Comparison of ENCODE assay signal across 17 cellular contexts in genomic region chr10:78910886-78911285, GRCh38.
DNase-seq lines count a peak whose midpoint lies in the region; ATAC-seq, FAIRE-seq and TF ChIP-seq lines count a peak whose summit lies in the region.
"Had no signal": no experiment of that assay in that cellular context is flagged by ENCODE, and none has a peak within 500 bp of the region (broad histone marks: within the 10 kb centered on the region; RNA-seq: fewer than 3 reads in every experiment).

No MANE protein-coding gene starts in this region.

- no peak overlapping the region for H3K9ac ChIP-seq in H1 (replicated peaks in 1 of 4; ENCODE audit: extremely low read depth in 1 of 4, low read depth in 3 of 4, low read length in 3 of 4)

- no peak overlapping the region for H3K4me2 ChIP-seq in H1 (ENCODE audit: insufficient read depth in 1 of 2, low read depth in 2 of 2, low read length in 2 of 2)
- H3K4me2 ChIP-seq: A549 had no signal

- peak overlapping the region; percentile 33; the same call in 1 of the 2 replicates for H2BK12ac ChIP-seq in H1 (ENCODE audit: low read depth, low read length)

- H4K8ac ChIP-seq in H1 (ENCODE audit: extremely low read depth, insufficient read depth, low read length), result no peak overlapping the region; the same call in 1 of the 2 replicates

- no peak overlapping the region for H2BK5ac ChIP-seq in H1 (ENCODE audit: low read depth, low read length)

- H3K27me3 ChIP-seq in Peyer's patch, result no peaks in the 10 kb centered on the region
- peaks cover 0 to 5% (median 0%) of the 10 kb centered on the region in 4 experiments; a peak in 3 of 7 replicates for H3K27me3 ChIP-seq in H1 (replicated peaks in 1 of 4; ENCODE audit: control insufficient read depth in 3 of 4, extremely low read depth in 1 of 4, insufficient read depth in 3 of 4, low read length in 3 of 4)
- no peaks in the 10 kb centered on the region for H3K27me3 ChIP-seq in ovary
- H3K27me3 ChIP-seq: BE2C had no signal

- POLR2A ChIA-PET in H1 (lab: Charles Lee; ENCODE audit: partially characterized antibody), result no interaction called here
- POLR2A ChIA-PET in T-cell (lab: Charles Lee), result no interaction called here

- no peak overlapping the region for H3K4ac ChIP-seq in H1 (replicated peaks; ENCODE audit: insufficient read length, low read depth, low read length)

- no peaks in the 10 kb centered on the region for H3K79me1 ChIP-seq in H1 (ENCODE audit: low read depth, low read length)

- H3K4me3 Mint-ChIP-seq in stimulated activated effector memory CD8-positive, alpha-beta T cell treated with anti-CD3 and anti-CD28 coated beads, Interleukin-12 subunit alpha, Interleukin-12 subunit beta, amount 100 ng/mL, for 72 hours, result no peak overlapping the region
- H3K4me3 Mint-ChIP-seq in T-cell, result no peak overlapping the region
- H3K4me3 Mint-ChIP-seq: CD14-positive monocyte; CD8-positive, alpha-beta T cell had no signal

- TF ChIP-seq RAD21 in H1 (IDR thresholded peaks at IDR 0.05 in 1 of 2, conservative IDR thresholded peaks at IDR 0.05 in 1 of 2; ENCODE audit: low read depth in 2 of 2, low read length in 2 of 2), result no peak

- H3K23me2 ChIP-seq in H1 (ENCODE audit: low read depth, low read length), result no peaks in the 10 kb centered on the region

- no peaks in the 10 kb centered on the region for H4K20me1 ChIP-seq in H1 (replicated peaks in 1 of 2; ENCODE audit: control insufficient read depth in 1 of 2, insufficient read depth in 2 of 2, low read length in 2 of 2)

- H3K9me3 ChIP-seq in Peyer's patch, result no peaks in the 10 kb centered on the region
- H3K9me3 ChIP-seq in H1 (ENCODE audit: insufficient read depth in 2 of 2, low read depth in 1 of 2, low read length in 1 of 2), result no peaks in the 10 kb centered on the region
- H3K9me3 ChIP-seq in ovary, result no peaks in the 10 kb centered on the region
- H3K9me3 ChIP-seq: A549, BE2C had no signal

- WGBS in H1 (ENCODE audit: extremely low coverage in 1 of 2, insufficient coverage in 1 of 2, insufficient read length in 1 of 2, insufficient replicate concordance in 2 of 2, low coverage in 1 of 2, low lambda C conversion rate in 2 of 2, missing lambda C conversion rate in 1 of 2), 2 experiments, result 78% methylated on average over 7 of the region's 7 CpGs; no CpG with 5 or more reads in 1 of the 2 experiments
- 91 to 99% (median 96%) methylated on average over 7 of the region's 7 CpGs for WGBS in ovary, 3 donors

- intact Hi-C loops in ovary (cut with DNase I), result no loop called here

- no peak overlapping the region for H3K56ac ChIP-seq in H1 (replicated peaks; ENCODE audit: insufficient read length, low read depth, low read length)

- CTCF ChIA-PET in H1 (lab: Charles Lee; ENCODE audit: partially characterized antibody), result no interaction called here
- CTCF ChIA-PET in T-cell (lab: Charles Lee), result no interaction called here

- ATAC-seq in stimulated activated effector memory CD8-positive, alpha-beta T cell treated with anti-CD3 and anti-CD28 coated beads, Interleukin-12 subunit alpha, Interleukin-12 subunit beta, amount 100 ng/mL, for 72 hours, result peak; percentile 8
- no peak for ATAC-seq in T-cell (replicated peaks in 1 of 4)
- ATAC-seq in GM18505 (IDR thresholded peaks at IDR 0.05; ENCODE audit: unreplicated experiment), result no peak
- ATAC-seq: A549; CD8-positive, alpha-beta T cell had no signal

- no peak overlapping the region for H3K18ac ChIP-seq in H1 (ENCODE audit: extremely low read depth, low read length)

- H3K36me3 Mint-ChIP-seq in stimulated activated effector memory CD8-positive, alpha-beta T cell treated with anti-CD3 and anti-CD28 coated beads, Interleukin-12 subunit alpha, Interleukin-12 subunit beta, amount 100 ng/mL, for 72 hours, result no peaks in the 10 kb centered on the region
- H3K36me3 Mint-ChIP-seq in T-cell, result no peaks in the 10 kb centered on the region
- H3K36me3 Mint-ChIP-seq: CD14-positive monocyte; CD8-positive, alpha-beta T cell; IgD-negative memory B cell had no signal

- no peak overlapping the region for H2AFZ ChIP-seq in H1 (ENCODE audit: low read length)

- no peak overlapping the region for H3K27ac ChIP-seq in Peyer's patch
- H3K27ac ChIP-seq in H1 (ENCODE audit: low read depth, low read length), result no peak overlapping the region
- no peak overlapping the region for H3K27ac ChIP-seq in ovary
- H3K27ac ChIP-seq: A549 had no signal

- no peak for FAIRE-seq in H1 (lab: Jason Lieb, UNC)
- FAIRE-seq: A549, GM12892 had no signal

- H2AK5ac ChIP-seq in H1 (ENCODE audit: low read depth, low read length), result no peak overlapping the region

- H3K23ac ChIP-seq in H1 (ENCODE audit: insufficient read length), result no peak overlapping the region

- peaks cover 0 to 13% (median 2%) of the 10 kb centered on the region in 4 donors for H3K4me1 ChIP-seq in Peyer's patch
- peaks cover 8 to 25% (median 21%) of the 10 kb centered on the region in 4 experiments for H3K4me1 ChIP-seq in H1 (replicated peaks in 1 of 4; ENCODE audit: control insufficient read depth in 3 of 4, insufficient read depth in 4 of 4, low read length in 3 of 4)
- H3K4me1 ChIP-seq in ovary (ENCODE audit: insufficient read depth), result no peaks in the 10 kb centered on the region
- H3K4me1 ChIP-seq: A549 had no signal

- TF ChIP-seq EP300 in H1 (IDR thresholded peaks at IDR 0.05; ENCODE audit: borderline replicate concordance in 1 of 2, low read depth in 2 of 2, low read length in 2 of 2) (no peak), ovary (IDR thresholded peaks at IDR 0.05) (no peak)

- no peak overlapping the region for H3K14ac ChIP-seq in H1 (ENCODE audit: insufficient read length)

- DNase-seq in Peyer's patch (peak in 2 of 3 donors; percentile 34 to 37), H1 (ENCODE audit: low read depth in 1 of 2, low spot score in 2 of 2) (no peak), ovary (peak in 3 of 5 donors; percentile 2 to 24 (median 8)), T-cell (no peak)
- no peak for DNase-seq in stimulated activated effector memory CD8-positive, alpha-beta T cell treated with anti-CD3 and anti-CD28 coated beads, Interleukin-12 subunit alpha, Interleukin-12 subunit beta, amount 100 ng/mL, for 72 hours (ENCODE audit: low spot score in 2 of 2)
- DNase-seq in activated CD4-positive, CD25-positive, alpha-beta regulatory T cell treated with anti-CD3 and anti-CD28 coated beads, Interleukin-2, amount 50 U/mL, for 72 hours, result no peak
- DNase-seq: BE2C; CD8-positive, alpha-beta T cell; COR-L47; DND-41; GDM1; H7 had no signal

- H3K27me3 Mint-ChIP-seq in T-cell, result no peaks in the 10 kb centered on the region

- no peak overlapping the region for H2BK120ac ChIP-seq in H1 (replicated peaks; ENCODE audit: low read depth, low read length)

- H4K91ac ChIP-seq in H1 (replicated peaks; ENCODE audit: insufficient read length, low read length), result no peak overlapping the region

- H3K4me3 ChIP-seq in Peyer's patch, result no peak overlapping the region
- no peak overlapping the region for H3K4me3 ChIP-seq in H1 (ENCODE audit: extremely low read depth in 1 of 4, insufficient read depth in 2 of 4, low read depth in 3 of 4, low read length in 4 of 4)
- no peak overlapping the region for H3K4me3 ChIP-seq in ovary
- H3K4me3 ChIP-seq: A549 had no signal

- no peak overlapping the region for H2BK15ac ChIP-seq in H1 (ENCODE audit: low read length)

- no peak for TF ChIP-seq POLR2A in Peyer's patch (IDR thresholded peaks at IDR 0.05)
- TF ChIP-seq POLR2A in H1 (IDR thresholded peaks at IDR 0.05; ENCODE audit: control extremely low read depth in 1 of 2, low read depth in 2 of 2, low read length in 2 of 2), result no peak
- TF ChIP-seq POLR2A in ovary (IDR thresholded peaks at IDR 0.05), result no peak
- TF ChIP-seq POLR2A in GM18505 (IDR thresholded peaks at IDR 0.05; ENCODE audit: borderline replicate concordance, extremely low read depth, insufficient read depth, insufficient read length), result no peak

- H3K79me2 ChIP-seq in H1 (ENCODE audit: control insufficient read depth in 1 of 2, insufficient read depth in 2 of 2, low read length in 2 of 2), result no peaks in the 10 kb centered on the region

- H2BK20ac ChIP-seq in H1 (ENCODE audit: low read length), result 0 out of 2 replicates have a peak overlapping the region, but pooled peaks have one; percentile 67

- no peaks in the 10 kb centered on the region for H3K36me3 ChIP-seq in Peyer's patch
- no peaks in the 10 kb centered on the region; a peak in 1 of 8 replicates for H3K36me3 ChIP-seq in H1 (ENCODE audit: control insufficient read depth in 2 of 4, insufficient read depth in 4 of 4, low read length in 3 of 4)
- H3K36me3 ChIP-seq in ovary, result no peaks in the 10 kb centered on the region
- H3K36me3 ChIP-seq: BE2C had no signal

- H3K9me3 Mint-ChIP-seq in stimulated activated effector memory CD8-positive, alpha-beta T cell treated with anti-CD3 and anti-CD28 coated beads, Interleukin-12 subunit alpha, Interleukin-12 subunit beta, amount 100 ng/mL, for 72 hours, result no peaks in the 10 kb centered on the region
- no peaks in the 10 kb centered on the region for H3K9me3 Mint-ChIP-seq in T-cell
- H3K9me3 Mint-ChIP-seq: CD14-positive monocyte; CD8-positive, alpha-beta T cell; IgD-negative memory B cell had no signal

- H3K4me1 Mint-ChIP-seq in stimulated activated effector memory CD8-positive, alpha-beta T cell treated with anti-CD3 and anti-CD28 coated beads, Interleukin-12 subunit alpha, Interleukin-12 subunit beta, amount 100 ng/mL, for 72 hours, result no peaks in the 10 kb centered on the region
- no peaks in the 10 kb centered on the region for H3K4me1 Mint-ChIP-seq in T-cell
- H3K4me1 Mint-ChIP-seq: CD14-positive monocyte had no signal

- H4K5ac ChIP-seq in H1 (ENCODE audit: insufficient read length, low read depth, low read length), result no peak overlapping the region

- TF ChIP-seq CTCF in Peyer's patch (IDR thresholded peaks at IDR 0.05), result no peak
- TF ChIP-seq CTCF in H1 (IDR thresholded peaks at IDR 0.05; ENCODE audit: control extremely low read depth in 1 of 3, insufficient read depth in 1 of 3, low read depth in 1 of 3, low read length in 3 of 3), result no peak
- no peak for TF ChIP-seq CTCF in ovary (IDR thresholded peaks at IDR 0.05)

- H3K27ac Mint-ChIP-seq in stimulated activated effector memory CD8-positive, alpha-beta T cell treated with anti-CD3 and anti-CD28 coated beads, Interleukin-12 subunit alpha, Interleukin-12 subunit beta, amount 100 ng/mL, for 72 hours, result no peak overlapping the region
- H3K27ac Mint-ChIP-seq in T-cell, result no peak overlapping the region
- H3K27ac Mint-ChIP-seq: CD8-positive, alpha-beta T cell; IgD-negative memory B cell had no signal

TF ChIP-seq in H1, 55 proteins besides CTCF, POLR2A, EP300 and RAD21:
- no peak for TF ChIP-seq TAF1 (IDR thresholded peaks at IDR 0.05; ENCODE audit: low read depth, low read length)
- no peak for TF ChIP-seq CHD2 (IDR thresholded peaks at IDR 0.05; ENCODE audit: low read length)
- no peak for TF ChIP-seq RXRA (IDR thresholded peaks at IDR 0.05; ENCODE audit: insufficient read depth, low read depth, low read length)
- no peak for TF ChIP-seq SRF (IDR thresholded peaks at IDR 0.05; ENCODE audit: low read depth, low read length)
- TF ChIP-seq CEBPB (IDR thresholded peaks at IDR 0.05; ENCODE audit: low read depth, low read length), result no peak
- TF ChIP-seq ASH2L (IDR thresholded peaks at IDR 0.05; ENCODE audit: low read length), result no peak
- no peak for TF ChIP-seq RBBP5 (IDR thresholded peaks at IDR 0.05; ENCODE audit: borderline replicate concordance, low read depth, low read length)

Comparison
In these comparisons a context has a peak if more than half of its experiments do, and no peak if none do; other contexts are left out.
1. DNase-seq: peak in Peyer's patch (2 of 3) and ovary (3 of 5); none in H1 (0 of 2), stimulated activated effector memory CD8-positive, alpha-beta T cell treated with anti-CD3 and anti-CD28 coated beads, Interleukin-12 subunit alpha, Interleukin-12 subunit beta, amount 100 ng/mL, for 72 hours (0 of 2), T-cell (0 of 34) and activated CD4-positive, CD25-positive, alpha-beta regulatory T cell treated with anti-CD3 and anti-CD28 coated beads, Interleukin-2, amount 50 U/mL, for 72 hours (single experiment).